In genomic region chr7:151076863-151077704, GRCh38 we compare ENCODE assay signal across 11 cellular contexts. TPM values are rescaled to one million over a fixed set of nuclear protein-coding genes. Genes with fewer than 3 reads are reported as not detected.
DNase-seq lines count a peak whose midpoint lies in the region; TF ChIP-seq lines count a peak whose summit lies in the region.
"Had no signal": no experiment of that assay in that cellular context is flagged by ENCODE, and none has a peak within 500 bp of the region (broad histone marks: within the 10 kb centered on the region; RNA-seq: fewer than 3 reads in every experiment).

No MANE protein-coding gene starts in this region.

- H3K9ac ChIP-seq in GM23248 (no peak overlapping the region), liver (ENCODE audit: low read depth in 1 of 2, low read length in 2 of 2) (no peak overlapping the region)

- peaks cover 7% of the 10 kb centered on the region; the same call in 1 of the 2 replicates for H3F3A ChIP-seq in GM23248 (ENCODE audit: insufficient read depth)

- POLR2A ChIA-PET in activated CD4-positive, alpha-beta memory T cell treated with anti-CD3 and anti-CD28 coated beads, Interleukin-2, amount 10 ng/mL, durations not matched to agents 7 days and 5 days (lab: Charles Lee), result no interaction called here

- no peak for TF ChIP-seq RAD21 in liver (IDR thresholded peaks at IDR 0.05)

- H3K9me3 ChIP-seq in BE2C (no peaks in the 10 kb centered on the region), GM23248 (ENCODE audit: low read depth) (no peaks in the 10 kb centered on the region), liver (ENCODE audit: control insufficient read depth in 4 of 4, low read length in 3 of 4) (no peaks in the 10 kb centered on the region), tibial nerve (no peaks in the 10 kb centered on the region)

- H3K27ac ChIP-seq in GM23248 (no peak overlapping the region), liver (ENCODE audit: low read depth in 1 of 2, low read length in 2 of 2) (no peak overlapping the region), tibial nerve (peak overlapping the region in 1 of 4 donors; percentile 25)

- peaks cover 34% of the 10 kb centered on the region for H3K36me3 Mint-ChIP-seq in activated CD4-positive, alpha-beta memory T cell treated with anti-CD3 and anti-CD28 coated beads, Interleukin-2, amount 10 ng/mL, durations not matched to agents 7 days and 5 days (ENCODE audit: low read depth)

- H3K27me3 Mint-ChIP-seq in activated CD4-positive, alpha-beta memory T cell treated with anti-CD3 and anti-CD28 coated beads, Interleukin-2, amount 10 ng/mL, durations not matched to agents 7 days and 5 days, result no peaks in the 10 kb centered on the region

- in situ Hi-C loops in GM23248 (cut with MboI), result no loop called here

- peak; percentile 51 for TF ChIP-seq CTCF in BE2C (IDR thresholded peaks at IDR 0.05; ENCODE audit: low read depth, low read length)
- TF ChIP-seq CTCF in liver (IDR thresholded peaks at IDR 0.05; ENCODE audit: low read depth, low read length, missing input control), result peak; percentile 4
- TF ChIP-seq CTCF in tibial nerve (IDR thresholded peaks at IDR 0.05), result no peak

- no peaks in the 10 kb centered on the region for H3K9me3 Mint-ChIP-seq in activated CD4-positive, alpha-beta memory T cell treated with anti-CD3 and anti-CD28 coated beads, Interleukin-2, amount 10 ng/mL, durations not matched to agents 7 days and 5 days

- CTCF ChIA-PET in activated CD4-positive, alpha-beta memory T cell treated with anti-CD3 and anti-CD28 coated beads, Interleukin-2, amount 10 ng/mL, durations not matched to agents 7 days and 5 days (lab: Charles Lee), result interaction anchor here (0.9 to 1.4 kb wide), 4 partner anchors 18 to 59 kb away, joined by 3 read pairs; no protein-coding TSS in a partner anchor

- H3K27me3 ChIP-seq in BE2C, result no peaks in the 10 kb centered on the region
- no peaks in the 10 kb centered on the region for H3K27me3 ChIP-seq in GM23248 (replicated peaks; ENCODE audit: insufficient read depth)
- H3K27me3 ChIP-seq in liver (ENCODE audit: control insufficient read depth in 4 of 4, insufficient read depth in 4 of 4, low read length in 3 of 4), result no peaks in the 10 kb centered on the region
- H3K27me3 ChIP-seq in tibial nerve, result no peaks in the 10 kb centered on the region

- peaks cover 22% of the 10 kb centered on the region for H3K4me1 Mint-ChIP-seq in activated CD4-positive, alpha-beta memory T cell treated with anti-CD3 and anti-CD28 coated beads, Interleukin-2, amount 10 ng/mL, durations not matched to agents 7 days and 5 days

- no peak overlapping the region for H2AFZ ChIP-seq in GM23248

- no peak for TF ChIP-seq EP300 in tibial nerve (IDR thresholded peaks at IDR 0.05)

- H3K27ac Mint-ChIP-seq in activated CD4-positive, alpha-beta memory T cell treated with anti-CD3 and anti-CD28 coated beads, Interleukin-2, amount 10 ng/mL, durations not matched to agents 7 days and 5 days, result no peak overlapping the region

- H4K20me1 ChIP-seq in GM23248 (ENCODE audit: insufficient read depth), result no peaks in the 10 kb centered on the region

- no peak overlapping the region for H3K4me2 ChIP-seq in GM23248 (ENCODE audit: unreplicated experiment)

- peaks cover 35% of the 10 kb centered on the region for H3K79me2 ChIP-seq in GM23248 (ENCODE audit: insufficient read depth)

- H3K4me3 Mint-ChIP-seq in activated CD4-positive, alpha-beta memory T cell treated with anti-CD3 and anti-CD28 coated beads, Interleukin-2, amount 10 ng/mL, durations not matched to agents 7 days and 5 days, result no peak overlapping the region

- H3K4me1 ChIP-seq in BE2C (peaks cover 32% of the 10 kb centered on the region), GM23248 (ENCODE audit: insufficient read depth) (peaks cover 13% of the 10 kb centered on the region), liver (ENCODE audit: control insufficient read depth in 4 of 4, insufficient read depth in 4 of 4, low read length in 3 of 4) (peaks cover 9 to 34% (median 21%) of the 10 kb centered on the region in 4 donors), tibial nerve (peaks cover 0 to 42% (median 23%) of the 10 kb centered on the region in 4 donors)

- WGBS in GM23248 (ENCODE audit: low coverage in 1 of 2, low lambda C conversion rate in 2 of 2, missing lambda C conversion rate in 2 of 2), 2 experiments, result 77 to 82% methylated on average over 29 to 33 of the region's 33 CpGs
- WGBS in liver, result 80% methylated on average over 33 of the region's 33 CpGs
- WGBS in tibial nerve, 2 donors, result 81 to 84% methylated on average over 22 to 26 of the region's 33 CpGs

- TF ChIP-seq POLR2A in tibial nerve (IDR thresholded peaks at IDR 0.05), result no peak

- H3K4me3 ChIP-seq in BE2C (ENCODE audit: low read depth, low read length), result no peak overlapping the region
- H3K4me3 ChIP-seq in GM23248, result no peak overlapping the region
- no peak overlapping the region for H3K4me3 ChIP-seq in liver (ENCODE audit: low read depth in 1 of 3, low read length in 3 of 3)
- H3K4me3 ChIP-seq in tibial nerve, result no peak overlapping the region
- H3K4me3 ChIP-seq: SK-N-MC had no signal

- H3K36me3 ChIP-seq in BE2C (peaks cover 47% of the 10 kb centered on the region), GM23248 (ENCODE audit: low read depth) (no peaks in the 10 kb centered on the region; the same call in 1 of the 2 replicates), liver (ENCODE audit: control insufficient read depth in 4 of 4, insufficient read depth in 3 of 4, low read depth in 1 of 4, low read length in 3 of 4) (peaks cover 21 to 44% (median 28%) of the 10 kb centered on the region in 4 donors), tibial nerve (peaks cover 2 to 65% (median 14%) of the 10 kb centered on the region in 3 donors)

- no peaks in the 10 kb centered on the region for H3K9me2 ChIP-seq in GM23248 (ENCODE audit: insufficient read depth)

- DNase-seq in BE2C (peak; percentile 76), GM23248 (peak; percentile 49), astrocyte of the hippocampus (ENCODE audit: low read depth, low spot score) (peak; percentile 46), NCI-H2227 treated with DMSO at 0.1 percent for 48 hours (lab: John Stamatoyannopoulos, UW) (no peak), tibial nerve (ENCODE audit: low spot score in 2 of 2) (no peak), NCI-H774 (lab: John Stamatoyannopoulos, UW) (no peak)
- no peak for DNase-seq in activated CD4-positive, alpha-beta memory T cell treated with anti-CD3 and anti-CD28 coated beads, Interleukin-2, amount 10 ng/mL, durations not matched to agents 7 days and 5 days
- DNase-seq: amniotic stem cell; stimulated activated CD4-positive, alpha-beta T cell treated with anti-CD3 and anti-CD28 coated beads, Interleukin-4, amount 100 ng/mL, for 4 hours had no signal

TF ChIP-seq in liver, 16 proteins besides CTCF, POLR2A, EP300 and RAD21 (continues in another document):
- no peak for TF ChIP-seq NR2F2 (IDR thresholded peaks at IDR 0.05)
- TF ChIP-seq RXRA (IDR thresholded peaks at IDR 0.05), result no peak
- TF ChIP-seq ATF3 (IDR thresholded peaks at IDR 0.05), result no peak
- no peak for TF ChIP-seq FOXA2 (IDR thresholded peaks at IDR 0.05)
- no peak for TF ChIP-seq HNF4G (IDR thresholded peaks at IDR 0.05)

RNA-seq across cellular contexts. Expression of gene FASTK, which starts 3.5 kb away (rescaled TPM):
- 267 TPM for polyA plus RNA-seq in BE2C (2012; ENCODE audit: insufficient read depth, insufficient read length, low read depth)
- 141 and 145 TPM in 2 replicates for total RNA-seq in GM23248 (2014; rRNA removed; shearing (Covaris generic))
- polyA plus RNA-seq in GM23248 (2016; fragmentation: Nextera tagmentation; extraction: Ambion mirVana) (109 and 111 TPM in 2 replicates), liver (10 to 100 TPM; 33.9 to 53.4 TPM)
- total RNA-seq in liver (10 to 100 TPM; 31.1 to 62.8 TPM), tibial nerve (100 to 1,000 TPM in 1 of 4 donors, 10 to 100 TPM in 3; 69.9 to 139 (median 79.7) TPM)
- 10 to 100 TPM; 70.0 to 72.7 TPM for total RNA-seq in activated CD4-positive, alpha-beta memory T cell treated with anti-CD3 and anti-CD28 coated beads, Interleukin-2, amount 10 ng/mL, durations not matched to agents 7 days and 5 days

RNA-seq across cellular contexts. Expression of gene TMUB1, which starts 6.2 kb away (rescaled TPM):
- 203 TPM for polyA plus RNA-seq in BE2C (2012; ENCODE audit: insufficient read depth, insufficient read length, low read depth)
- 33.6 and 43.3 TPM in 2 replicates for total RNA-seq in GM23248 (2014; rRNA removed; shearing (Covaris generic))
- polyA plus RNA-seq in GM23248 (2016; fragmentation: Nextera tagmentation; extraction: Ambion mirVana) (19.9 and 20.4 TPM in 2 replicates), liver (10 to 100 TPM; 32.0 to 51.7 TPM)
- total RNA-seq in liver (10 to 100 TPM; 15.1 to 28.9 TPM), tibial nerve (10 to 100 TPM; 24.3 to 61.5 (median 33.8) TPM)
- 10 to 100 TPM; 80.3 to 81.1 TPM for total RNA-seq in activated CD4-positive, alpha-beta memory T cell treated with anti-CD3 and anti-CD28 coated beads, Interleukin-2, amount 10 ng/mL, durations not matched to agents 7 days and 5 days

RNA-seq across cellular contexts. Expression of gene AGAP3, which starts 9.2 kb away (rescaled TPM):
- 220 TPM for polyA plus RNA-seq in BE2C (2012; ENCODE audit: insufficient read depth, insufficient read length, low read depth)
- 37.8 and 43.3 TPM in 2 replicates for total RNA-seq in GM23248 (2014; rRNA removed; shearing (Covaris generic))
- polyA plus RNA-seq in GM23248 (2016; fragmentation: Nextera tagmentation; extraction: Ambion mirVana) (10.3 and 10.5 TPM in 2 replicates), liver (10 to 100 TPM; 10.1 to 25.2 TPM)
- total RNA-seq in liver (10 to 100 TPM in 1 of 2 donors, 1 to 10 TPM in 1; 3.9 to 27.0 TPM), tibial nerve (100 to 1,000 TPM in 2 of 4 donors, 10 to 100 TPM in 2; 40.0 to 114 (median 87.2) TPM)
- 10 to 100 TPM; 30.1 to 31.5 TPM for total RNA-seq in activated CD4-positive, alpha-beta memory T cell treated with anti-CD3 and anti-CD28 coated beads, Interleukin-2, amount 10 ng/mL, durations not matched to agents 7 days and 5 days

RNA-seq across cellular contexts. Expression of gene SLC4A2, which starts 17.7 kb away (rescaled TPM):
- 621 TPM for polyA plus RNA-seq in BE2C (2012; ENCODE audit: insufficient read depth, insufficient read length, low read depth)
- total RNA-seq in GM23248 (2014; rRNA removed; shearing (Covaris generic)), result 80.3 and 94.6 TPM in 2 replicates
- polyA plus RNA-seq in GM23248 (2016; fragmentation: Nextera tagmentation; extraction: Ambion mirVana) (59.4 and 61.2 TPM in 2 replicates), liver (10 to 100 TPM; 72.0 to 98.8 TPM)
- total RNA-seq in liver (10 to 100 TPM; 27.5 to 73.2 TPM), tibial nerve (100 to 1,000 TPM in 1 of 4 donors, 10 to 100 TPM in 3; 74.3 to 111 (median 91.4) TPM)
- total RNA-seq in activated CD4-positive, alpha-beta memory T cell treated with anti-CD3 and anti-CD28 coated beads, Interleukin-2, amount 10 ng/mL, durations not matched to agents 7 days and 5 days, result 100 to 1,000 TPM in 1 of 2 experiments, 10 to 100 TPM in 1; 94.6 to 109 TPM

RNA-seq across cellular contexts. Expression of gene CDK5, which starts 19.4 kb away (rescaled TPM):
- 56.3 TPM for polyA plus RNA-seq in BE2C (2012; ENCODE audit: insufficient read depth, insufficient read length, low read depth)
- 16.2 and 27.7 TPM in 2 replicates for total RNA-seq in GM23248 (2014; rRNA removed; shearing (Covaris generic))
- polyA plus RNA-seq in GM23248 (2016; fragmentation: Nextera tagmentation; extraction: Ambion mirVana) (27.6 and 28.3 TPM in 2 replicates), liver (1 to 10 TPM; 6.0 to 9.0 TPM)
- total RNA-seq in liver (1 to 10 TPM; 4.0 to 8.8 TPM), tibial nerve (10 to 100 TPM in 1 of 4 donors, 1 to 10 TPM in 3; 3.6 to 13.1 (median 7.1) TPM)
- 10 to 100 TPM; 17.6 to 18.2 TPM for total RNA-seq in activated CD4-positive, alpha-beta memory T cell treated with anti-CD3 and anti-CD28 coated beads, Interleukin-2, amount 10 ng/mL, durations not matched to agents 7 days and 5 days

Comparison
In these comparisons a context has a peak if more than half of its experiments do, and no peak if none do; other contexts are left out.
1. DNase-seq: peak in BE2C (single experiment), GM23248 (single experiment) and astrocyte of the hippocampus (single experiment); none in NCI-H2227 treated with DMSO at 0.1 percent for 48 hours (single experiment), tibial nerve (0 of 2), NCI-H774 (single experiment) and activated CD4-positive, alpha-beta memory T cell treated with anti-CD3 and anti-CD28 coated beads, Interleukin-2, amount 10 ng/mL, durations not matched to agents 7 days and 5 days (single experiment).
2. CTCF ChIP-seq: peak in BE2C (single experiment) and liver (single experiment); none in tibial nerve (0 of 5).